25 cellular contexts compared by ENCODE assay signal in the genomic region with DNA sequence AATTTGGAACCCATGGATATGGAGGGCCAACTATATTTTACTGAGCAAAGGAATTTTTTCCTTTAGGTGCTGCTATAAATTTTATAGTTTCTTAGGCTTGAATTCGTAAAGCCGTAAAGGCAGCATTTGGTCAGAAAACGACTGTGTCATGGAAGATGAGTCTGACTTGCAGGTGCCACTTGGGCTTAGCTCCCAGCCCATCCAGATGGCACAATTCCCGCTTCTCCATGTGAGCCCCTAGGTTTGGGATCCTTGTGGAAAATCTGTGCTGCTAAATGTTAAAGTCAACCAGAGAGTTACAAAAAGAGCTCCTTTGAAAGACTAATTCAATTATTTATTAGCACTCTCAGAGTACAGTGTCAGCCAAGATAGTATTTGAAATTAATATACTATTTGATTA.
"Had no signal": no experiment of that assay in that cellular context is flagged by ENCODE, and none has a peak within 500 bp of the region (broad histone marks: within the 10 kb centered on the region; RNA-seq: fewer than 3 reads in every experiment).

No MANE protein-coding gene starts in this region.

- H3K4me1 ChIP-seq: esophagus squamous epithelium, pancreas, thyroid gland, vagina had no signal

- H3K27ac ChIP-seq: coronary artery, esophagus squamous epithelium, pancreas, thyroid gland, vagina had no signal

- ATAC-seq: effector memory CD8-positive, alpha-beta T cell; left lobe of liver; naive thymus-derived CD8-positive, alpha-beta T cell; pancreas; sciatic nerve; stimulated activated naive CD8-positive, alpha-beta T cell treated with anti-CD3 and anti-CD28 coated beads, Interleukin-15, amount 100 ng/mL, for 72 hours had no signal

- H3K36me3 ChIP-seq: esophagus squamous epithelium, pancreas, thyroid gland, vagina had no signal

- DNase-seq: dermis blood vessel endothelial cell; effector memory CD8-positive, alpha-beta T cell; erythroblast; esophagus squamous epithelium; foreskin melanocyte; kidney; mesendoderm; midbrain; naive thymus-derived CD8-positive, alpha-beta T cell; nephron progenitor cell; pancreas; stimulated activated CD4-positive, alpha-beta T cell treated with anti-CD3 and anti-CD28 coated beads, Interleukin-12 subunit alpha, Interleukin-12 subunit beta, amount 100 ng/mL, for 4 hours; stimulated activated CD4-positive, alpha-beta T cell treated with anti-CD3 and anti-CD28 coated beads, Interleukin-1b, Interleukin-23, amount 100 ng/mL, for 48 hours; stimulated activated CD4-positive, alpha-beta T cell treated with anti-CD3 and anti-CD28 coated beads, Interleukin-4, amount 100 ng/mL, for 1 hour; stimulated activated CD8-positive, alpha-beta memory T cell treated with anti-CD3 and anti-CD28 coated beads, Interleukin-4, amount 100 ng/mL, for 48 hours; stimulated activated naive CD4-positive, alpha-beta T cell; stimulated activated naive CD8-positive, alpha-beta T cell treated with anti-CD3 and anti-CD28 coated beads, Interleukin-15, amount 100 ng/mL, for 72 hours; thyroid gland; trophoblast cell had no signal

- H3K9me3 ChIP-seq: esophagus squamous epithelium, pancreas, right atrium auricular region, thyroid gland, vagina had no signal

- H3K4me3 ChIP-seq: coronary artery, esophagus squamous epithelium, pancreas, right atrium auricular region, smooth muscle cell, thyroid gland, vagina had no signal

- H3K27me3 ChIP-seq: esophagus squamous epithelium, pancreas, right atrium auricular region, thyroid gland, vagina had no signal
